12 cellular contexts compared by ENCODE assay signal in genomic region chr4:153676984-153677383, GRCh38. TPM values are rescaled to one million over a fixed set of nuclear protein-coding genes. Genes with fewer than 3 reads are reported as not detected.
DNase-seq lines count a peak whose midpoint lies in the region; ATAC-seq and TF ChIP-seq lines count a peak whose summit lies in the region.
"Had no signal": no experiment of that assay in that cellular context is flagged by ENCODE, and none has a peak within 500 bp of the region (broad histone marks: within the 10 kb centered on the region; RNA-seq: fewer than 3 reads in every experiment).

No MANE protein-coding gene starts in this region.

- TF ChIP-seq CTCF in AG09319 (IDR thresholded peaks at IDR 0.05; ENCODE audit: low read depth, low read length), result no peak
- no peak for TF ChIP-seq CTCF in cardiac fibroblast (IDR thresholded peaks at IDR 0.05; ENCODE audit: low read depth, low read length)
- TF ChIP-seq CTCF in lung (IDR thresholded peaks at IDR 0.05; ENCODE audit: control extremely low read depth, extremely low read depth), result no peak

- DNase-seq in AG09319 (ENCODE audit: extremely low read depth, low read depth) (peak; percentile 10), LHCN-M2 (ENCODE audit: low read depth) (peak; percentile 81), cardiac fibroblast (ENCODE audit: low read depth in 2 of 2) (peak; percentile 77 to 96), lung (ENCODE audit: low spot score) (no peak), G401 (ENCODE audit: low spot score) (no peak), middle frontal gyrus (ENCODE audit: extremely low spot score, low spot score) (no peak)
- no peak for DNase-seq in activated naive CD4-positive, alpha-beta T cell (lab: John Stamatoyannopoulos, UW)
- DNase-seq: activated naive CD4-positive, alpha-beta T cell treated with anti-CD3 and anti-CD28 coated beads for 36 hours; CD8-positive, alpha-beta T cell; NCI-H187 treated with DMSO at 0.1 percent for 48 hours; stimulated activated CD4-positive, alpha-beta T cell treated with anti-CD3 and anti-CD28 coated beads, Interleukin-4, amount 100 ng/mL, for 4 hours had no signal

- H3K27ac ChIP-seq in lung (ENCODE audit: low read depth in 1 of 2, low read length in 1 of 2), result no peak overlapping the region

- H3K4me1 ChIP-seq in lung (ENCODE audit: control insufficient read depth in 2 of 2, insufficient read depth in 2 of 2, low read length in 2 of 2), result no peaks in the 10 kb centered on the region

- peaks cover 3% of the 10 kb centered on the region in 2 donors for H3K9me3 ChIP-seq in lung (ENCODE audit: control insufficient read depth in 2 of 2, insufficient read depth in 1 of 2, low read length in 1 of 2)

- in situ Hi-C loops in G401 (cut with HindIII; ENCODE audit: low sequenced_read_pairs), result no loop called here

- ATAC-seq in lung (ENCODE audit: insufficient read depth, low FRiP score), result peak; percentile 53
- no peak for ATAC-seq in HG03521 (IDR thresholded peaks at IDR 0.05; ENCODE audit: unreplicated experiment)
- ATAC-seq: CD8-positive, alpha-beta T cell had no signal

- WGBS in lung, 2 donors, result 42 to 67% methylated on average over 1 of the region's 1 CpG

- H3K4me3 ChIP-seq in cardiac fibroblast (replicated peaks in 1 of 2; ENCODE audit: low read depth in 2 of 2, low read length in 2 of 2), result no peak overlapping the region
- no peak overlapping the region for H3K4me3 ChIP-seq in lung

- H3K36me3 ChIP-seq in lung (ENCODE audit: control insufficient read depth in 2 of 2, insufficient read depth in 2 of 2, low read length in 2 of 2), result no peaks in the 10 kb centered on the region

- no peaks in the 10 kb centered on the region for H3K27me3 ChIP-seq in lung (ENCODE audit: control insufficient read depth, insufficient read depth)

RNA-seq across cellular contexts. Expression of gene TLR2, which starts 7.1 kb away (rescaled TPM):
- total RNA-seq in LHCN-M2 (2014; rRNA removed), result 1.0 and 1.3 TPM in 2 replicates
- 0.10 TPM for polyA plus RNA-seq in LHCN-M2 (2012)
- 100 to 1,000 TPM in 1 of 2 donors, 10 to 100 TPM in 1; 93.6 to 186 TPM for total RNA-seq in lung
- polyA plus RNA-seq in lung, result 100 to 1,000 TPM in 1 of 2 donors, 10 to 100 TPM in 1; 27.5 to 190 TPM
- not detected in 2 replicates for total RNA-seq in G401 (2014; rRNA removed; shearing (Covaris generic))

Comparison
In these comparisons a context has a peak if more than half of its experiments do, and no peak if none do; other contexts are left out.
1. DNase-seq: peak in AG09319 (single experiment), LHCN-M2 (single experiment) and cardiac fibroblast (2 of 2); none in lung (single experiment), activated naive CD4-positive, alpha-beta T cell (0 of 4), G401 (single experiment) and middle frontal gyrus (single experiment).
2. RNA of gene TLR2, which starts 7.1 kb away (total RNA-seq): 93.6 to 186 TPM in lung; 1.0 to 1.3 TPM in LHCN-M2 and not detected in G401; every median in the first group is over 10 times any median in the second.